ENCODE assay signal across 18 cellular contexts in the genomic region with DNA sequence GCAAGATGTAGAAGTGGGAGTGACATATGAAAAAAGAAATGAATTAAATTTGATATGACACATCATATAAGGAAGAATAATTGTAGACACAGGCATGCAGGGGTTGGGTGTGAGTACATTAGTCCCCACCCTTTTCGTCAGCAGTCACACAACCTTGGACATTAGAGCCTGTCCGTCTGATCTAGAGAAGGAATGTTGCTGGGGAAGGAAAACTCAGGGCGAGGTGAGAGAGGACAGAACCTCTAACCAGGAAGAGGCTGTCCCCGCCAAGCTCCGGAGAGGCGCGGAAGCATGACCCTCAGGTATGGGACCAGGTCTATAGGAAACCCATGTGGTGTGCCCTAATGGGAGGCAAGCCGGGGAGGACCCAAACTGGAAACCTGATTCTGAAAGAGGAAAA.
"Had no signal": no experiment of that assay in that cellular context is flagged by ENCODE, and none has a peak within 500 bp of the region (broad histone marks: within the 10 kb centered on the region; RNA-seq: fewer than 3 reads in every experiment).

No MANE protein-coding gene starts in this region.

- H3K27ac Mint-ChIP-seq: activated T-helper 2 cell treated with anti-CD3 and anti-CD28 coated beads, Interferon-gamma antibody, Interleukin-2, Interleukin-4, amounts not matched to agents 10 μg/mL and 5 μg/mL and 100 μg/mL, durations not matched to agents 14 hours and 24 hours and 36 hours; endodermal cell; memory B cell; stimulated activated memory B cell treated with anti-CD40 and anti-IgM and Interleukin-4, amounts not matched to agents 10 μg/mL and 1 μg/mL and 100 μg/mL, for 72 hours; T-helper 1 cell treated with Interleukin-12 subunit alpha and Interleukin-12 subunit beta and Interleukin-4 antibody, amounts not matched to agents 30 μg/mL and 1 μg/mL, for 36 hours; WTC11 had no signal

- H3K27ac ChIP-seq: adrenal gland, spleen had no signal

- DNase-seq: activated CD4-positive, alpha-beta T cell treated with anti-CD3 and anti-CD28 coated beads for 48 hours; activated naive CD4-positive, alpha-beta T cell treated with anti-CD3 and anti-CD28 coated beads, Interleukin-2, amount 50 U/mL, for 16 hours; activated T-cell treated with anti-CD3 and anti-CD28 coated beads for 4 hours; adrenal gland; central memory CD4-positive, alpha-beta T cell; dermis blood vessel endothelial cell; endodermal cell; esophagus squamous epithelium; foreskin fibroblast; right cardiac atrium; spleen; stimulated activated CD4-positive, alpha-beta T cell treated with anti-CD3 and anti-CD28 coated beads, Interleukin-1b, Interleukin-23, amount 100 ng/mL, for 48 hours had no signal

- H3K9me3 Mint-ChIP-seq: endodermal cell had no signal

- H3K4me1 Mint-ChIP-seq: endodermal cell; memory B cell; stimulated activated memory B cell treated with anti-CD40 and anti-IgM and Interleukin-4, amounts not matched to agents 10 μg/mL and 1 μg/mL and 100 μg/mL, for 72 hours had no signal

- H3K4me3 Mint-ChIP-seq: endodermal cell; memory B cell; stimulated activated memory B cell treated with anti-CD40 and anti-IgM and Interleukin-4, amounts not matched to agents 10 μg/mL and 1 μg/mL and 100 μg/mL, for 72 hours; T-helper 1 cell treated with Interleukin-12 subunit alpha and Interleukin-12 subunit beta and Interleukin-4 antibody, amounts not matched to agents 30 μg/mL and 1 μg/mL, for 36 hours; WTC11 had no signal

- H3K9me3 ChIP-seq: adrenal gland had no signal

- ATAC-seq: left lobe of liver; stimulated activated memory B cell treated with anti-CD40 and anti-IgM and Interleukin-4, amounts not matched to agents 10 μg/mL and 1 μg/mL and 100 μg/mL, for 72 hours; WTC11 had no signal

- H3K36me3 ChIP-seq: adrenal gland, esophagus squamous epithelium had no signal

- H3K4me3 ChIP-seq: adrenal gland, esophagus squamous epithelium, spleen had no signal

- H3K27me3 ChIP-seq: adrenal gland, esophagus squamous epithelium had no signal

- H3K4me1 ChIP-seq: adrenal gland, esophagus squamous epithelium, spleen had no signal
